ENCODE assay signal across 1 cellular context in the genomic region with DNA sequence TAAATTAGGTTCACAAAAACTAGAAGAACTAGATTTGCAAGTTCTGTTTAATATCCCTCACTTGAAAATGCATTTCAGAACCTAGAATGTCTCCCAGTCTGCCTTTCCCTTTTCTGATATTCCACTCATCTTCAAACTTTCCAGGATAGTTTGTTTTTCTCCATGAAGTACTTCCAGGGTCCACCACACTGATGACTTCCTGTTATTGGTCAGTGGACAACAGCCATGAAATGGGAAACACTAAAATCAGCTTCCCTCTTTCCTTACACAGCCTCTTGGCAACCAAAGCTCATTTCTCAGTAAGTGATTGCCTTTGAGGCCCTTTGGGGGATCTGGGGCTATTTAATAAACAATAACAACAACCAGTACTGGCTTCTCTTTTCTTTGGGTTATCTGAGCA.
TF ChIP-seq lines count a peak whose summit lies in the region.

No MANE protein-coding gene starts in this region.

TF ChIP-seq in A549, 52 proteins besides CTCF, POLR2A, EP300 and RAD21 (continued from another document):
- TF ChIP-seq, protein P1, sequence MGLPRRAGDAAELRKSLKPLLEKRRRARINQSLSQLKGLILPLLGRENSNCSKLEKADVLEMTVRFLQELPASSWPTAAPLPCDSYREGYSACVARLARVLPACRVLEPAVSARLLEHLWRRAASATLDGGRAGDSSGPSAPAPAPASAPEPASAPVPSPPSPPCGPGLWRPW (IDR thresholded peaks at IDR 0.05), result no peak
- TF ChIP-seq RNF2 (IDR thresholded peaks at IDR 0.05; ENCODE audit: borderline replicate concordance, low read depth), result no peak
- TF ChIP-seq ZSCAN20 (CRISPR knock-in tag; IDR thresholded peaks at IDR 0.05), result no peak
- no peak for TF ChIP-seq EHMT2 (IDR thresholded peaks at IDR 0.05; ENCODE audit: low read depth)
